Comparison of ENCODE assay signal across 18 cellular contexts in genomic region chr16:23676924-23677480, GRCh38. TPM values are rescaled to one million over a fixed set of nuclear protein-coding genes. Genes with fewer than 3 reads are reported as not detected.
A peak's percentile ranks its signal among the peaks of the same experiment; 100 is the strongest.
DNase-seq lines count a peak whose midpoint lies in the region; ATAC-seq and TF ChIP-seq lines count a peak whose summit lies in the region.
"Had no signal": no experiment of that assay in that cellular context is flagged by ENCODE, and none has a peak within 500 bp of the region (broad histone marks: within the 10 kb centered on the region; RNA-seq: fewer than 3 reads in every experiment).

No MANE protein-coding gene starts in this region.

- ATAC-seq in RWPE2 (ENCODE audit: low read depth) (no peak), GM19324 (IDR thresholded peaks at IDR 0.05; ENCODE audit: low FRiP score, unreplicated experiment) (no peak)
- no peak for ATAC-seq in stimulated activated effector memory CD8-positive, alpha-beta T cell treated with anti-CD3 and anti-CD28 coated beads, Interleukin-12 subunit alpha, Interleukin-12 subunit beta, amount 100 ng/mL, for 72 hours
- ATAC-seq: GM23338 had no signal

- TF ChIP-seq CTCF in RWPE2 (IDR thresholded peaks at IDR 0.05; ENCODE audit: poor library complexity, severe bottlenecking) (no peak), hepatocyte (IDR thresholded peaks at IDR 0.05; ENCODE audit: poor library complexity) (no peak)

- no peak overlapping the region for H2AFZ ChIP-seq in hepatocyte
- H2AFZ ChIP-seq: GM23338 had no signal

- H3K27ac ChIP-seq in RWPE2 (ENCODE audit: poor library complexity, severe bottlenecking) (peak overlapping the region; percentile 68), hepatocyte (no peak overlapping the region)

- peaks cover 6% of the 10 kb centered on the region for H3K4me1 ChIP-seq in RWPE2 (ENCODE audit: insufficient read depth, poor library complexity, severe bottlenecking)
- peaks cover 6% of the 10 kb centered on the region for H3K4me1 ChIP-seq in hepatocyte (ENCODE audit: insufficient read depth)

- H3K9me3 ChIP-seq in RWPE2 (ENCODE audit: severe bottlenecking) (no peaks in the 10 kb centered on the region), hepatocyte (ENCODE audit: low read depth) (no peaks in the 10 kb centered on the region)

- peaks cover 31% of the 10 kb centered on the region for H3K36me3 ChIP-seq in RWPE2 (ENCODE audit: low read depth)
- H3K36me3 ChIP-seq in hepatocyte (replicated peaks; ENCODE audit: insufficient read depth, low read depth): no peaks in the 10 kb centered on the region

- peaks cover 2% of the 10 kb centered on the region for H3K36me3 Mint-ChIP-seq in activated naive CD4-positive, alpha-beta T cell treated with anti-CD3 and anti-CD28 coated beads, Interleukin-2, amount 50 U/mL, for 24 hours
- peaks cover 34% of the 10 kb centered on the region for H3K36me3 Mint-ChIP-seq in activated naive CD4-positive, alpha-beta T cell treated with anti-CD3 and anti-CD28 coated beads for 36 hours (ENCODE audit: low read depth)
- H3K36me3 Mint-ChIP-seq in stimulated activated effector memory CD8-positive, alpha-beta T cell treated with anti-CD3 and anti-CD28 coated beads, Interleukin-12 subunit alpha, Interleukin-12 subunit beta, amount 100 ng/mL, for 72 hours: peaks cover 58% of the 10 kb centered on the region

- no peak for DNase-seq in activated naive CD4-positive, alpha-beta T cell treated with anti-CD3 and anti-CD28 coated beads for 36 hours
- no peak for DNase-seq in RWPE2 (ENCODE audit: low spot score)
- DNase-seq in hepatocyte (ENCODE audit: low spot score): peak; percentile 34
- DNase-seq in stimulated activated effector memory CD8-positive, alpha-beta T cell treated with anti-CD3 and anti-CD28 coated beads, Interleukin-12 subunit alpha, Interleukin-12 subunit beta, amount 100 ng/mL, for 72 hours (ENCODE audit: low spot score in 2 of 2): no peak
- DNase-seq in SIG-M5 (lab: John Stamatoyannopoulos, UW): no peak
- DNase-seq in germinal center (ENCODE audit: low spot score): no peak
- DNase-seq: activated CD4-positive, alpha-beta T cell treated with anti-CD3 and anti-CD28 coated beads for 1 hour; AML-193; NCI-H345 had no signal

- H3K9me2 ChIP-seq in hepatocyte (replicated peaks; ENCODE audit: insufficient read depth): no peaks in the 10 kb centered on the region

- no peak overlapping the region for H3K27ac Mint-ChIP-seq in activated naive CD4-positive, alpha-beta T cell treated with anti-CD3 and anti-CD28 coated beads, Interleukin-2, amount 50 U/mL, for 24 hours
- H3K27ac Mint-ChIP-seq in activated naive CD4-positive, alpha-beta T cell treated with anti-CD3 and anti-CD28 coated beads for 36 hours: no peak overlapping the region
- H3K27ac Mint-ChIP-seq in stimulated activated effector memory CD8-positive, alpha-beta T cell treated with anti-CD3 and anti-CD28 coated beads, Interleukin-12 subunit alpha, Interleukin-12 subunit beta, amount 100 ng/mL, for 72 hours: peak overlapping the region; percentile 58
- H3K27ac Mint-ChIP-seq: dendritic cell treated with granulocyte-macrophage colony-stimulating factor and Interleukin-4, amounts not matched to agents 40 ng/mL and 50 ng/mL, for 4 days; GM23338 had no signal

- peaks cover 30% of the 10 kb centered on the region for H3K79me2 ChIP-seq in hepatocyte

- intact Hi-C loops in activated naive CD4-positive, alpha-beta T cell treated with anti-CD3 and anti-CD28 coated beads for 36 hours (cut with micrococcal nuclease): loop anchor here (5.0 kb wide), 1 partner anchor 125 kb away; no protein-coding TSS in a partner anchor

- WGBS in hepatocyte (ENCODE audit: low lambda C conversion rate, missing lambda C conversion rate): 88% methylated on average over 2 of the region's 2 CpGs

- peak overlapping the region; percentile 84 for H3K4me3 Mint-ChIP-seq in activated naive CD4-positive, alpha-beta T cell treated with anti-CD3 and anti-CD28 coated beads, Interleukin-2, amount 50 U/mL, for 24 hours
- H3K4me3 Mint-ChIP-seq in activated naive CD4-positive, alpha-beta T cell treated with anti-CD3 and anti-CD28 coated beads for 36 hours: no peak overlapping the region
- H3K4me3 Mint-ChIP-seq in stimulated activated effector memory CD8-positive, alpha-beta T cell treated with anti-CD3 and anti-CD28 coated beads, Interleukin-12 subunit alpha, Interleukin-12 subunit beta, amount 100 ng/mL, for 72 hours: no peak overlapping the region
- H3K4me3 Mint-ChIP-seq: dendritic cell treated with granulocyte-macrophage colony-stimulating factor and Interleukin-4, amounts not matched to agents 40 ng/mL and 50 ng/mL, for 4 days had no signal

- CTCF ChIA-PET in activated naive CD4-positive, alpha-beta T cell treated with anti-CD3 and anti-CD28 coated beads for 36 hours (lab: Charles Lee): interaction anchor here (0.6 to 2.0 kb wide), 6 partner anchors 15 to 526 kb away, joined by 3 to 8 read pairs (median 4); partner anchors contain the start of gene NDUFAB1

- no peaks in the 10 kb centered on the region for H4K20me1 ChIP-seq in hepatocyte (ENCODE audit: insufficient read depth, poor library complexity, severe bottlenecking)

- H3K4me1 Mint-ChIP-seq in activated naive CD4-positive, alpha-beta T cell treated with anti-CD3 and anti-CD28 coated beads, Interleukin-2, amount 50 U/mL, for 24 hours: peaks cover 9% of the 10 kb centered on the region
- peaks cover 16% of the 10 kb centered on the region for H3K4me1 Mint-ChIP-seq in activated naive CD4-positive, alpha-beta T cell treated with anti-CD3 and anti-CD28 coated beads for 36 hours (ENCODE audit: low read depth)
- H3K4me1 Mint-ChIP-seq in stimulated activated effector memory CD8-positive, alpha-beta T cell treated with anti-CD3 and anti-CD28 coated beads, Interleukin-12 subunit alpha, Interleukin-12 subunit beta, amount 100 ng/mL, for 72 hours: peaks cover 19% of the 10 kb centered on the region

- H3K4me2 ChIP-seq in hepatocyte: no peak overlapping the region
- H3K4me2 ChIP-seq: GM23338, smooth muscle cell had no signal

- no peaks in the 10 kb centered on the region for H3K9me3 Mint-ChIP-seq in activated naive CD4-positive, alpha-beta T cell treated with anti-CD3 and anti-CD28 coated beads, Interleukin-2, amount 50 U/mL, for 24 hours
- no peaks in the 10 kb centered on the region for H3K9me3 Mint-ChIP-seq in activated naive CD4-positive, alpha-beta T cell treated with anti-CD3 and anti-CD28 coated beads for 36 hours
- H3K9me3 Mint-ChIP-seq in stimulated activated effector memory CD8-positive, alpha-beta T cell treated with anti-CD3 and anti-CD28 coated beads, Interleukin-12 subunit alpha, Interleukin-12 subunit beta, amount 100 ng/mL, for 72 hours: no peaks in the 10 kb centered on the region
- H3K9me3 Mint-ChIP-seq: dendritic cell treated with granulocyte-macrophage colony-stimulating factor and Interleukin-4, amounts not matched to agents 40 ng/mL and 50 ng/mL, for 4 days; GM23338 had no signal

- no peaks in the 10 kb centered on the region for H3K27me3 Mint-ChIP-seq in activated naive CD4-positive, alpha-beta T cell treated with anti-CD3 and anti-CD28 coated beads, Interleukin-2, amount 50 U/mL, for 24 hours
- peaks cover 3% of the 10 kb centered on the region for H3K27me3 Mint-ChIP-seq in activated naive CD4-positive, alpha-beta T cell treated with anti-CD3 and anti-CD28 coated beads for 36 hours (ENCODE audit: low read depth)
- H3K27me3 Mint-ChIP-seq: dendritic cell treated with granulocyte-macrophage colony-stimulating factor and Interleukin-4, amounts not matched to agents 40 ng/mL and 50 ng/mL, for 4 days had no signal

- H3K27me3 ChIP-seq in RWPE2 (ENCODE audit: insufficient read depth, poor library complexity, severe bottlenecking) (no peaks in the 10 kb centered on the region), hepatocyte (no peaks in the 10 kb centered on the region)

- H3K4me3 ChIP-seq in RWPE2 (ENCODE audit: severe bottlenecking): no peak overlapping the region
- H3K4me3 ChIP-seq in hepatocyte: no peak overlapping the region
- H3K4me3 ChIP-seq: GM23338, smooth muscle cell had no signal

RNA-seq across cellular contexts. Expression of gene PLK1, which starts 1.7 kb away (rescaled TPM):
- 10 to 100 TPM; 91.8 to 98.0 TPM for total RNA-seq in activated naive CD4-positive, alpha-beta T cell treated with anti-CD3 and anti-CD28 coated beads for 36 hours
- 3.2 and 5.0 TPM in 2 replicates for total RNA-seq in hepatocyte
- polyA plus RNA-seq in hepatocyte: 13.6 and 17.8 TPM in 2 replicates

RNA-seq across cellular contexts. Expression of gene DCTN5, which starts 35.7 kb away (rescaled TPM):
- total RNA-seq in activated naive CD4-positive, alpha-beta T cell treated with anti-CD3 and anti-CD28 coated beads for 36 hours: 10 to 100 TPM; 57.5 to 60.7 TPM
- 24.0 and 31.7 TPM in 2 replicates for total RNA-seq in hepatocyte
- 9.8 and 23.3 TPM in 2 replicates for polyA plus RNA-seq in hepatocyte

RNA-seq across cellular contexts. Expression of gene PALB2, which starts 35.9 kb away (rescaled TPM):
- total RNA-seq in activated naive CD4-positive, alpha-beta T cell treated with anti-CD3 and anti-CD28 coated beads for 36 hours: 10 to 100 TPM; 17.8 to 18.1 TPM
- total RNA-seq in hepatocyte: 4.3 and 6.6 TPM in 2 replicates
- 2.6 and 4.5 TPM in 2 replicates for polyA plus RNA-seq in hepatocyte

RNA-seq across cellular contexts. Expression of gene ERN2, which starts 36.0 kb away (rescaled TPM):
- total RNA-seq in activated naive CD4-positive, alpha-beta T cell treated with anti-CD3 and anti-CD28 coated beads for 36 hours: not detected
- 0.60 and 0.97 TPM in 2 replicates for total RNA-seq in hepatocyte
- polyA plus RNA-seq in hepatocyte: 0.22 and 0.46 TPM in 2 replicates
- total RNA-seq: astrocyte, lung microvascular endothelial cell, omental fat pad, smooth muscle cell had no signal
- polyA plus RNA-seq: fibroblast of lung, smooth muscle cell had no signal

Comparison
In these comparisons a context has a peak if more than half of its experiments do, and no peak if none do; other contexts are left out.
1. RNA of gene PLK1, which starts 1.7 kb away (total RNA-seq): 91.8 to 98.0 TPM in activated naive CD4-positive, alpha-beta T cell treated with anti-CD3 and anti-CD28 coated beads for 36 hours; 3.2 to 5.0 TPM in hepatocyte; every median in the first group is over 10 times any median in the second.